ENCODE assay signal across 9 cellular contexts in genomic region chr20:62875419-62876355, GRCh38. TPM values are rescaled to one million over a fixed set of nuclear protein-coding genes. Genes with fewer than 3 reads are reported as not detected.
DNase-seq lines count a peak whose midpoint lies in the region; ATAC-seq, FAIRE-seq and TF ChIP-seq lines count a peak whose summit lies in the region.
"Had no signal": no experiment of that assay in that cellular context is flagged by ENCODE, and none has a peak within 500 bp of the region (broad histone marks: within the 10 kb centered on the region; RNA-seq: fewer than 3 reads in every experiment).

No MANE protein-coding gene starts in this region.

- H3K9me3 ChIP-seq in Caco-2 (no peaks in the 10 kb centered on the region), MG63 (no peaks in the 10 kb centered on the region), mucosa of stomach (ENCODE audit: control insufficient read depth, low read length) (no peaks in the 10 kb centered on the region)

- H3K4me1 Mint-ChIP-seq in Caco-2 (ENCODE audit: low read depth, unreplicated experiment): peaks cover 21% of the 10 kb centered on the region

- no peaks in the 10 kb centered on the region for H3K27me3 Mint-ChIP-seq in Caco-2 (ENCODE audit: insufficient read depth, unreplicated experiment)

- no peak for TF ChIP-seq CTCF in Caco-2 (IDR thresholded peaks at IDR 0.05; ENCODE audit: insufficient read depth in 1 of 2, low read depth in 1 of 2, low read length in 1 of 2, severe bottlenecking in 1 of 2, unreplicated experiment in 1 of 2)

- ATAC-seq in GM21737 (IDR thresholded peaks at IDR 0.05; ENCODE audit: unreplicated experiment) (no peak), HG03039 (IDR thresholded peaks at IDR 0.05; ENCODE audit: unreplicated experiment) (no peak)

- peak; percentile 65 to 80 for DNase-seq in Caco-2
- DNase-seq in MG63: peak; percentile 93
- DNase-seq in SK-MEL-5 (ENCODE audit: low read depth, low spot score): peak; percentile 94
- DNase-seq in erythroblast (lab: John Stamatoyannopoulos, UW): peak; percentile 50 to 66
- DNase-seq in urothelium cell line (ENCODE audit: low spot score): peak; percentile 92

- POLR2A ChIA-PET in Caco-2 (lab: Charles Lee): no interaction called here

- H3K27me3 ChIP-seq in Caco-2 (replicated peaks; ENCODE audit: control insufficient read depth, insufficient read depth, low read length): no peaks in the 10 kb centered on the region
- H3K27me3 ChIP-seq in MG63: no peaks in the 10 kb centered on the region
- H3K27me3 ChIP-seq in mucosa of stomach (ENCODE audit: control insufficient read depth, insufficient read depth, low read length): no peaks in the 10 kb centered on the region

- H3K9me3 Mint-ChIP-seq in Caco-2 (ENCODE audit: unreplicated experiment): no peaks in the 10 kb centered on the region
- H3K9me3 Mint-ChIP-seq: IgD-negative memory B cell had no signal

- peak overlapping the region; percentile 44 for H3K4me3 Mint-ChIP-seq in Caco-2 (ENCODE audit: unreplicated experiment)

- CTCF ChIA-PET in Caco-2 (lab: Charles Lee): interaction anchor here (0.6 to 1.2 kb wide), 4 partner anchors 32 to 1121 kb away, joined by 3 to 4 read pairs (median 3); partner anchors contain the start of gene MRGBP

- H3K4me1 ChIP-seq in Caco-2: peaks cover 9% of the 10 kb centered on the region
- peaks cover 19% of the 10 kb centered on the region for H3K4me1 ChIP-seq in mucosa of stomach (ENCODE audit: control insufficient read depth, insufficient read depth, low read length)

- peak overlapping the region; percentile 38 for H3K27ac Mint-ChIP-seq in Caco-2 (ENCODE audit: unreplicated experiment)

- peak overlapping the region; percentile 56 for H3K9ac ChIP-seq in mucosa of stomach (ENCODE audit: low read length)

- intact Hi-C loops in Caco-2 (cut with micrococcal nuclease; ENCODE audit: unreplicated experiment): no loop called here

- no peak for TF ChIP-seq POLR2A in erythroblast (IDR thresholded peaks at IDR 0.05; ENCODE audit: low read length)

- in situ Hi-C loops in SK-MEL-5 (cut with HindIII; ENCODE audit: low pct_unique_long_range_greater_than_20kb, low sequenced_read_pairs): no loop called here

- H3K4me3 ChIP-seq in Caco-2 (ENCODE audit: low read depth, low read length) (no peak overlapping the region), MG63 (peak overlapping the region; percentile 31), mucosa of stomach (ENCODE audit: low read length) (no peak overlapping the region)

- H3K36me3 ChIP-seq in Caco-2 (ENCODE audit: control insufficient read depth, insufficient read depth, low read length) (no peaks in the 10 kb centered on the region), MG63 (peaks cover 11% of the 10 kb centered on the region), mucosa of stomach (ENCODE audit: control insufficient read depth, insufficient read depth, low read length) (no peaks in the 10 kb centered on the region)

- BruUV-seq in Caco-2 (replicated peaks; lab: Mats Ljungman, UMichigan): no TSS peak

- peaks cover 39% of the 10 kb centered on the region for H3K36me3 Mint-ChIP-seq in Caco-2 (ENCODE audit: insufficient read depth, unreplicated experiment)

- FAIRE-seq in urothelium cell line (lab: Jason Lieb, UNC): peak; percentile 96

RNA-seq across cellular contexts. Expression of gene TCFL5, which starts 14.1 kb away (rescaled TPM):
- total RNA-seq in Caco-2 (2022): 14.6 and 15.1 TPM in 2 replicates
- 16.0 and 25.4 TPM in 2 replicates for total RNA-seq in MG63 (2014; rRNA removed; shearing (Covaris generic); ENCODE audit: low replicate concordance)
- 54.7 and 55.2 TPM in 2 replicates for total RNA-seq in SK-MEL-5 (2014; rRNA removed; shearing (Covaris generic))
- 27.1 and 29.4 TPM in 2 replicates for polyA plus RNA-seq in SK-MEL-5 (2015; cell fraction: cytosol; rRNA removed)
- polyA plus RNA-seq in SK-MEL-5 (2015; cell fraction: nucleus; rRNA removed): 31.6 TPM in 2 replicates

RNA-seq across cellular contexts. Expression of gene DIDO1, which starts 50.6 kb away (rescaled TPM):
- 120 and 122 TPM in 2 replicates for total RNA-seq in Caco-2 (2022)
- 20.0 and 21.2 TPM in 2 replicates for total RNA-seq in MG63 (2014; rRNA removed; shearing (Covaris generic); ENCODE audit: low replicate concordance)
- 26.4 and 29.9 TPM in 2 replicates for total RNA-seq in SK-MEL-5 (2014; rRNA removed; shearing (Covaris generic))
- polyA plus RNA-seq in SK-MEL-5 (2015; cell fraction: cytosol; rRNA removed): 30.1 and 35.0 TPM in 2 replicates
- polyA plus RNA-seq in SK-MEL-5 (2015; cell fraction: nucleus; rRNA removed): 107 and 134 TPM in 2 replicates

RNA-seq across cellular contexts. Expression of gene COL9A3, which starts 58.8 kb away (rescaled TPM):
- 6.4 and 7.9 TPM in 2 replicates for total RNA-seq in Caco-2 (2022)
- total RNA-seq in MG63 (2014; rRNA removed; shearing (Covaris generic); ENCODE audit: low replicate concordance): 2.8 TPM in 1 of 2 replicates, not detected in the other
- 8.6 and 11.0 TPM in 2 replicates for total RNA-seq in SK-MEL-5 (2014; rRNA removed; shearing (Covaris generic))
- polyA plus RNA-seq in SK-MEL-5 (2015; cell fraction: cytosol; rRNA removed): 32.5 and 39.8 TPM in 2 replicates
- polyA plus RNA-seq in SK-MEL-5 (2015; cell fraction: nucleus; rRNA removed): 45.5 and 63.8 TPM in 2 replicates
